ENCODE assay signal across 34 cellular contexts in genomic region chr3:113285741-113286140, GRCh38.
A peak's percentile ranks its signal among the peaks of the same experiment; 100 is the strongest.
DNase-seq lines count a peak whose midpoint lies in the region; ATAC-seq and TF ChIP-seq lines count a peak whose summit lies in the region.
"Had no signal": no experiment of that assay in that cellular context is flagged by ENCODE, and none has a peak within 500 bp of the region (broad histone marks: within the 10 kb centered on the region; RNA-seq: fewer than 3 reads in every experiment).

No MANE protein-coding gene starts in this region.

- H3K4me1 Mint-ChIP-seq in MCF 10A (ENCODE audit: insufficient read depth, unreplicated experiment): peaks cover 9% of the 10 kb centered on the region
- H3K4me1 Mint-ChIP-seq: activated naive CD4-positive, alpha-beta T cell treated with anti-CD3 and anti-CD28 coated beads, Interleukin-2, amount 50 U/mL, for 24 hours; CD4-positive, CD25-positive, alpha-beta regulatory T cell had no signal

- no peak overlapping the region for H3K9ac ChIP-seq in MM.1S (ENCODE audit: low read length)

- ATAC-seq in gastroesophageal sphincter: no peak
- ATAC-seq in GM18511 (IDR thresholded peaks at IDR 0.05; ENCODE audit: unreplicated experiment): no peak
- ATAC-seq: GM23338, heart right ventricle, lower lobe of right lung, mucosa of descending colon, right lobe of liver had no signal

- TF ChIP-seq POLR2A in breast epithelium (IDR thresholded peaks at IDR 0.05) (no peak), gastroesophageal sphincter (IDR thresholded peaks at IDR 0.05) (no peak), prostate gland (IDR thresholded peaks at IDR 0.05) (no peak), vagina (IDR thresholded peaks at IDR 0.05) (no peak)

- intact Hi-C loops in breast epithelium (cut with DNase I; ENCODE audit: low total_unique reads): loop anchor here (10.0 kb wide), 1 partner anchor 231 kb away; no protein-coding TSS in a partner anchor
- intact Hi-C loops in MCF 10A (cut with micrococcal nuclease): loop anchor here (5.0 to 10.0 kb wide), 5 partner anchors 248 to 701 kb away; partner anchors contain the start of gene CCDC80
- intact Hi-C loops in prostate gland (cut with DNase I): loop anchor here (2.0 kb wide), 2 partner anchors 71 to 149 kb away; no protein-coding TSS in a partner anchor
- intact Hi-C loops in vagina (cut with DNase I): loop anchor here (5.0 to 10.0 kb wide), 2 partner anchors 151 to 233 kb away; no protein-coding TSS in a partner anchor

- CTCF ChIA-PET in MCF 10A (lab: Yijun Ruan, JAX): interaction anchor here (0.9 to 6.2 kb wide), 3 partner anchors 16 to 251 kb away, joined by 3 to 104 read pairs (median 39); no protein-coding TSS in a partner anchor

- H2AFZ ChIP-seq in MM.1S (ENCODE audit: low read length): no peak overlapping the region
- H2AFZ ChIP-seq: GM23338 had no signal

- 56 to 86% methylated on average over 3 of the region's 3 CpGs for WGBS in gastroesophageal sphincter (ENCODE audit: low coverage in 1 of 2), 2 donors
- 67% methylated on average over 3 of the region's 3 CpGs for WGBS in prostate gland

- no peaks in the 10 kb centered on the region for H3K79me2 ChIP-seq in MM.1S (ENCODE audit: low read length)

- no peak for TF ChIP-seq EP300 in gastroesophageal sphincter (IDR thresholded peaks at IDR 0.05)

- H3K4me1 ChIP-seq in breast epithelium (peaks cover 0 to 15% of the 10 kb centered on the region in 2 donors), gastroesophageal sphincter (peaks cover 0 to 45% (median 0%) of the 10 kb centered on the region in 3 donors), prostate gland (replicated peaks) (no peaks in the 10 kb centered on the region), vagina (peaks cover 12% of the 10 kb centered on the region), MM.1S (ENCODE audit: low read length) (peaks cover 13% of the 10 kb centered on the region)
- H3K4me1 ChIP-seq: lower lobe of right lung had no signal

- H3K4me3 ChIP-seq in breast epithelium (no peak overlapping the region), gastroesophageal sphincter (no peak overlapping the region), prostate gland (no peak overlapping the region), vagina (no peak overlapping the region), MM.1S (ENCODE audit: low read length) (no peak overlapping the region)
- H3K4me3 ChIP-seq: coronary artery, GM23338, heart right ventricle, lower lobe of right lung, mucosa of descending colon, right lobe of liver had no signal

- no peaks in the 10 kb centered on the region for H3F3A ChIP-seq in MM.1S (ENCODE audit: insufficient read depth, low read length)

- H3K4me2 ChIP-seq in MM.1S (ENCODE audit: low read depth, low read length): no peak overlapping the region
- H3K4me2 ChIP-seq: GM23338 had no signal

- H3K36me3 ChIP-seq in breast epithelium (no peaks in the 10 kb centered on the region), gastroesophageal sphincter (peaks cover 0 to 59% of the 10 kb centered on the region in 2 donors), prostate gland (peaks cover 0 to 5% of the 10 kb centered on the region in 2 donors), vagina (peaks cover 6 to 30% of the 10 kb centered on the region in 2 donors), MM.1S (replicated peaks; ENCODE audit: insufficient read depth, low read length) (no peaks in the 10 kb centered on the region)
- H3K36me3 ChIP-seq: lower lobe of right lung, right lobe of liver, WERI-Rb-1 had no signal

- no peak overlapping the region for H3K4me3 Mint-ChIP-seq in MCF 10A (ENCODE audit: unreplicated experiment)
- H3K4me3 Mint-ChIP-seq: activated naive CD4-positive, alpha-beta T cell treated with anti-CD3 and anti-CD28 coated beads, Interleukin-2, amount 50 U/mL, for 24 hours; CD4-positive, CD25-positive, alpha-beta regulatory T cell; GM23338; IgD-negative memory B cell had no signal

- H4K20me1 ChIP-seq in MM.1S (ENCODE audit: insufficient read depth, low read length): no peaks in the 10 kb centered on the region

- H3K27ac ChIP-seq in breast epithelium: peak overlapping the region; percentile 80 to 90
- H3K27ac ChIP-seq in gastroesophageal sphincter: peak overlapping the region in 3 of 4 donors; percentile 71 to 76 (median 71)
- peak overlapping the region; percentile 50 to 59 for H3K27ac ChIP-seq in prostate gland
- peak overlapping the region; percentile 50 for H3K27ac ChIP-seq in vagina
- H3K27ac ChIP-seq in MM.1S (ENCODE audit: low read length): no peak overlapping the region
- H3K27ac ChIP-seq: 22Rv1, lower lobe of right lung, right lobe of liver, WERI-Rb-1 had no signal

- no peaks in the 10 kb centered on the region for H3K9me3 ChIP-seq in breast epithelium
- H3K9me3 ChIP-seq in gastroesophageal sphincter: no peaks in the 10 kb centered on the region
- no peaks in the 10 kb centered on the region for H3K9me3 ChIP-seq in prostate gland
- no peaks in the 10 kb centered on the region for H3K9me3 ChIP-seq in vagina
- no peaks in the 10 kb centered on the region for H3K9me3 ChIP-seq in MM.1S (replicated peaks; ENCODE audit: insufficient read depth, low read length)
- H3K9me3 ChIP-seq: heart right ventricle, lower lobe of right lung, mucosa of descending colon, right lobe of liver had no signal

- H3K36me3 Mint-ChIP-seq in MCF 10A (ENCODE audit: insufficient read depth, unreplicated experiment): peaks cover 17% of the 10 kb centered on the region
- H3K36me3 Mint-ChIP-seq: activated naive CD4-positive, alpha-beta T cell treated with anti-CD3 and anti-CD28 coated beads, Interleukin-2, amount 50 U/mL, for 24 hours; CD4-positive, CD25-positive, alpha-beta regulatory T cell had no signal

- no peak overlapping the region for H3K27ac Mint-ChIP-seq in MCF 10A (ENCODE audit: low read depth, unreplicated experiment)
- H3K27ac Mint-ChIP-seq: activated naive CD4-positive, alpha-beta T cell treated with anti-CD3 and anti-CD28 coated beads, Interleukin-2, amount 50 U/mL, for 24 hours; activated T-helper 2 cell treated with anti-CD3 and anti-CD28 coated beads, Interferon-gamma antibody, Interleukin-2, Interleukin-4, amounts not matched to agents 10 μg/mL and 5 μg/mL and 100 μg/mL, durations not matched to agents 14 hours and 24 hours and 36 hours; CD4-positive, CD25-positive, alpha-beta regulatory T cell; GM23338; IgD-negative memory B cell had no signal

- DNase-seq in breast epithelium (ENCODE audit: low spot score in 2 of 2) (no peak), MCF 10A (ENCODE audit: unreplicated experiment) (no peak), prostate gland (ENCODE audit: low spot score) (no peak), vagina (ENCODE audit: extremely low spot score in 2 of 2) (no peak), MM.1S (no peak), middle frontal gyrus (ENCODE audit: extremely low spot score, low spot score) (no peak)
- DNase-seq: activated CD4-positive, alpha-beta T cell treated with anti-CD3 and anti-CD28 coated beads for 48 hours; aorta; caudate nucleus; CD4-positive, CD25-positive, alpha-beta regulatory T cell; DMS79 treated with DMSO at 0.1 percent for 48 hours; effector memory CD4-positive, alpha-beta T cell; foreskin melanocyte; GF-D8; heart right ventricle; lower lobe of right lung; mucosa of descending colon; NCI-H1092; NCI-H187; NCI-H2171; NCI-H510A treated with DMSO at 0.1 percent for 48 hours; right lobe of liver; SIG-M5; stimulated activated CD4-positive, alpha-beta T cell treated with anti-CD3 and anti-CD28 coated beads, Interleukin-4, amount 100 ng/mL, for 4 hours; T-helper 9 cell; WERI-Rb-1 had no signal

- H3K9me3 Mint-ChIP-seq in MCF 10A (ENCODE audit: unreplicated experiment): no peaks in the 10 kb centered on the region
- H3K9me3 Mint-ChIP-seq: activated naive CD4-positive, alpha-beta T cell treated with anti-CD3 and anti-CD28 coated beads, Interleukin-2, amount 50 U/mL, for 24 hours; activated T-helper 2 cell treated with anti-CD3 and anti-CD28 coated beads, Interferon-gamma antibody, Interleukin-2, Interleukin-4, amounts not matched to agents 10 μg/mL and 5 μg/mL and 100 μg/mL, durations not matched to agents 14 hours and 24 hours and 36 hours; CD4-positive, CD25-positive, alpha-beta regulatory T cell; GM23338; IgD-negative memory B cell had no signal

- H3K27me3 Mint-ChIP-seq in MCF 10A (ENCODE audit: insufficient read depth, unreplicated experiment): no peaks in the 10 kb centered on the region
- H3K27me3 Mint-ChIP-seq: activated naive CD4-positive, alpha-beta T cell treated with anti-CD3 and anti-CD28 coated beads, Interleukin-2, amount 50 U/mL, for 24 hours; CD4-positive, CD25-positive, alpha-beta regulatory T cell; IgD-negative memory B cell had no signal

- TF ChIP-seq CTCF in breast epithelium (IDR thresholded peaks at IDR 0.05) (no peak), MCF 10A (IDR thresholded peaks at IDR 0.05; ENCODE audit: unreplicated experiment) (no peak), gastroesophageal sphincter (IDR thresholded peaks at IDR 0.05) (no peak), prostate gland (IDR thresholded peaks at IDR 0.05) (no peak), vagina (IDR thresholded peaks at IDR 0.05) (no peak), MM.1S (IDR thresholded peaks at IDR 0.05; ENCODE audit: low read length) (no peak)

- POLR2A ChIA-PET in MCF 10A (lab: Yijun Ruan, JAX): no interaction called here

- H3K27me3 ChIP-seq in breast epithelium: no peaks in the 10 kb centered on the region
- H3K27me3 ChIP-seq in gastroesophageal sphincter: no peaks in the 10 kb centered on the region
- H3K27me3 ChIP-seq in prostate gland (replicated peaks; ENCODE audit: insufficient read depth): no peaks in the 10 kb centered on the region
- no peaks in the 10 kb centered on the region for H3K27me3 ChIP-seq in vagina
- no peaks in the 10 kb centered on the region for H3K27me3 ChIP-seq in MM.1S (replicated peaks; ENCODE audit: insufficient read depth, low read length)
- H3K27me3 ChIP-seq: heart right ventricle, right lobe of liver had no signal

- no peaks in the 10 kb centered on the region for H3K9me2 ChIP-seq in MM.1S (replicated peaks; ENCODE audit: insufficient read depth, low read length)

- BruUV-seq in MCF 10A (replicated peaks; lab: Mats Ljungman, UMichigan): no TSS peak
